ENCODE assay signal across 14 cellular contexts in genomic region chr1:69441496-69441895, GRCh38.
DNase-seq lines count a peak whose midpoint lies in the region; ATAC-seq and TF ChIP-seq lines count a peak whose summit lies in the region.
"Had no signal": no experiment of that assay in that cellular context is flagged by ENCODE, and none has a peak within 500 bp of the region (broad histone marks: within the 10 kb centered on the region; RNA-seq: fewer than 3 reads in every experiment).

No MANE protein-coding gene starts in this region.

- POLR2A ChIA-PET in MCF 10A (lab: Yijun Ruan, JAX), result no interaction called here
- POLR2A ChIA-PET in CD8-positive, alpha-beta memory T cell (lab: Charles Lee), result no interaction called here

- no peaks in the 10 kb centered on the region for H3K27me3 ChIP-seq in mammary epithelial cell (ENCODE audit: insufficient read depth, low read length)
- no peaks in the 10 kb centered on the region for H3K27me3 ChIP-seq in CD8-positive, alpha-beta memory T cell (ENCODE audit: insufficient read depth, low read length, poor library complexity, severe bottlenecking)
- no peaks in the 10 kb centered on the region for H3K27me3 ChIP-seq in suprapubic skin
- H3K27me3 ChIP-seq: BLaER1 treated with 17β-estradiol and CSF1 and Interleukin-3, amounts not matched to agents 10 nM and 100 nM had no signal

- dilution Hi-C loops in mammary epithelial cell (cut with HindIII; ENCODE audit: low sequenced_read_pairs), result no loop called here

- H3K27me3 Mint-ChIP-seq in MCF 10A (ENCODE audit: insufficient read depth, unreplicated experiment), result no peaks in the 10 kb centered on the region
- no peaks in the 10 kb centered on the region for H3K27me3 Mint-ChIP-seq in nephron (ENCODE audit: low read depth)
- no peaks in the 10 kb centered on the region for H3K27me3 Mint-ChIP-seq in CD8-positive, alpha-beta memory T cell
- H3K27me3 Mint-ChIP-seq: CD4-positive, CD25-positive, alpha-beta regulatory T cell had no signal

- H3K9ac ChIP-seq in mammary epithelial cell (ENCODE audit: insufficient read depth, low read length), result no peak overlapping the region
- H3K9ac ChIP-seq: BLaER1 treated with 17β-estradiol and CSF1 and Interleukin-3, amounts not matched to agents 10 nM and 100 nM had no signal

- intact Hi-C loops in mammary epithelial cell (cut with micrococcal nuclease) (no loop called here), MCF 10A (cut with micrococcal nuclease) (no loop called here), sciatic nerve (cut with DNase I) (no loop called here)

- CTCF ChIA-PET in mammary epithelial cell (lab: Charles Lee; ENCODE audit: low non-redundant PET) (no interaction called here), MCF 10A (lab: Yijun Ruan, JAX) (no interaction called here)
- CTCF ChIA-PET in CD8-positive, alpha-beta memory T cell (lab: Charles Lee), result no interaction called here

- no peak overlapping the region for H3K27ac ChIP-seq in mammary epithelial cell (ENCODE audit: insufficient read depth, low read depth, low read length)
- no peak overlapping the region for H3K27ac ChIP-seq in CD8-positive, alpha-beta memory T cell (ENCODE audit: low read depth, low read length)
- H3K27ac ChIP-seq in suprapubic skin, result no peak overlapping the region
- H3K27ac ChIP-seq: BLaER1 treated with 17β-estradiol and CSF1 and Interleukin-3, amounts not matched to agents 10 nM and 100 nM had no signal

- no TSS peak for BruUV-seq in mammary epithelial cell (replicated peaks; lab: Mats Ljungman, UMichigan)
- no TSS peak for BruUV-seq in MCF 10A (replicated peaks; lab: Mats Ljungman, UMichigan)

- H3K9me3 Mint-ChIP-seq in MCF 10A (ENCODE audit: unreplicated experiment) (peaks cover 8% of the 10 kb centered on the region), nephron (peaks cover 4% of the 10 kb centered on the region)
- peaks cover 1 to 47% (median 11%) of the 10 kb centered on the region in 5 donors for H3K9me3 Mint-ChIP-seq in CD8-positive, alpha-beta memory T cell

- H3K9me3 ChIP-seq in mammary epithelial cell (replicated peaks; ENCODE audit: insufficient read depth, low read length) (no peaks in the 10 kb centered on the region), suprapubic skin (no peaks in the 10 kb centered on the region)
- no peaks in the 10 kb centered on the region for H3K9me3 ChIP-seq in CD8-positive, alpha-beta memory T cell (ENCODE audit: low read length)
- H3K9me3 ChIP-seq: BLaER1 treated with 17β-estradiol and CSF1 and Interleukin-3, amounts not matched to agents 10 nM and 100 nM had no signal

- H3K4me1 Mint-ChIP-seq in MCF 10A (ENCODE audit: insufficient read depth, unreplicated experiment), result no peaks in the 10 kb centered on the region
- H3K4me1 Mint-ChIP-seq in nephron, result peaks cover 8% of the 10 kb centered on the region
- no peaks in the 10 kb centered on the region for H3K4me1 Mint-ChIP-seq in CD8-positive, alpha-beta memory T cell
- H3K4me1 Mint-ChIP-seq: CD4-positive, CD25-positive, alpha-beta regulatory T cell had no signal

- H2AFZ ChIP-seq in mammary epithelial cell (ENCODE audit: low read depth, low read length), result no peak overlapping the region

- H3K27ac Mint-ChIP-seq in MCF 10A (ENCODE audit: low read depth, unreplicated experiment) (no peak overlapping the region), nephron (peak overlapping the region in 1 of 3 experiments; percentile 8)
- no peak overlapping the region for H3K27ac Mint-ChIP-seq in CD8-positive, alpha-beta memory T cell
- H3K27ac Mint-ChIP-seq: CD4-positive, CD25-positive, alpha-beta regulatory T cell; HFFc6 had no signal

- no peak for TF ChIP-seq EP300 in suprapubic skin (IDR thresholded peaks at IDR 0.05)

- no peaks in the 10 kb centered on the region for H3K36me3 Mint-ChIP-seq in MCF 10A (ENCODE audit: insufficient read depth, unreplicated experiment)
- peaks cover 14% of the 10 kb centered on the region for H3K36me3 Mint-ChIP-seq in nephron (ENCODE audit: low read depth)
- H3K36me3 Mint-ChIP-seq in CD8-positive, alpha-beta memory T cell, result no peaks in the 10 kb centered on the region
- H3K36me3 Mint-ChIP-seq: CD4-positive, CD25-positive, alpha-beta regulatory T cell had no signal

- no peaks in the 10 kb centered on the region for H3K79me2 ChIP-seq in mammary epithelial cell (ENCODE audit: insufficient read depth, low read length)

- H3K4me3 ChIP-seq in mammary epithelial cell (replicated peaks in 1 of 3; ENCODE audit: insufficient read depth in 1 of 3, low read depth in 2 of 3, low read length in 3 of 3) (no peak overlapping the region), fibroblast of pulmonary artery (replicated peaks; ENCODE audit: low read depth, low read length) (no peak overlapping the region), suprapubic skin (no peak overlapping the region)
- H3K4me3 ChIP-seq in CD8-positive, alpha-beta memory T cell (ENCODE audit: low read length), result no peak overlapping the region
- H3K4me3 ChIP-seq: BLaER1 treated with 17β-estradiol and CSF1 and Interleukin-3, amounts not matched to agents 10 nM and 100 nM had no signal

- H3K4me3 Mint-ChIP-seq in MCF 10A (ENCODE audit: unreplicated experiment) (no peak overlapping the region), nephron (peak overlapping the region in 2 of 3 experiments; percentile 6 to 37)
- no peak overlapping the region for H3K4me3 Mint-ChIP-seq in CD8-positive, alpha-beta memory T cell
- H3K4me3 Mint-ChIP-seq: CD4-positive, CD25-positive, alpha-beta regulatory T cell; HFFc6 had no signal

- no peak overlapping the region for H3K4me2 ChIP-seq in mammary epithelial cell (ENCODE audit: insufficient read depth, low read depth, low read length)
- H3K4me2 ChIP-seq: BLaER1 treated with 17β-estradiol and CSF1 and Interleukin-3, amounts not matched to agents 10 nM and 100 nM had no signal

- H3K4me1 ChIP-seq in mammary epithelial cell (ENCODE audit: insufficient read depth, low read length), result no peaks in the 10 kb centered on the region
- H3K4me1 ChIP-seq in CD8-positive, alpha-beta memory T cell (ENCODE audit: insufficient read depth, low read length), result no peaks in the 10 kb centered on the region
- H3K4me1 ChIP-seq in suprapubic skin, result no peaks in the 10 kb centered on the region
- H3K4me1 ChIP-seq: BLaER1 treated with 17β-estradiol and CSF1 and Interleukin-3, amounts not matched to agents 10 nM and 100 nM had no signal

- no peaks in the 10 kb centered on the region for H3K36me3 ChIP-seq in mammary epithelial cell (ENCODE audit: insufficient read depth, low read length)
- H3K36me3 ChIP-seq in CD8-positive, alpha-beta memory T cell (ENCODE audit: insufficient read depth, low read length), result no peaks in the 10 kb centered on the region
- H3K36me3 ChIP-seq in suprapubic skin, result no peaks in the 10 kb centered on the region
- H3K36me3 ChIP-seq: BLaER1 treated with 17β-estradiol and CSF1 and Interleukin-3, amounts not matched to agents 10 nM and 100 nM had no signal

- TF ChIP-seq POLR2A in suprapubic skin (IDR thresholded peaks at IDR 0.05), result no peak

- H4K20me1 ChIP-seq in mammary epithelial cell (ENCODE audit: insufficient read depth, low read length), result no peaks in the 10 kb centered on the region
- H4K20me1 ChIP-seq: BLaER1 treated with 17β-estradiol and CSF1 and Interleukin-3, amounts not matched to agents 10 nM and 100 nM had no signal

- DNase-seq in mammary epithelial cell (peak; percentile 45), MCF 10A (ENCODE audit: unreplicated experiment) (no peak), fibroblast of pulmonary artery (ENCODE audit: low read depth) (peak; percentile 4), sciatic nerve (ENCODE audit: low spot score) (no peak), suprapubic skin (ENCODE audit: low spot score in 2 of 2) (no peak)
- DNase-seq in CD8-positive, alpha-beta memory T cell, result no peak
- DNase-seq: ACHN; Calu3; CD4-positive, CD25-positive, alpha-beta regulatory T cell; DMS 273 treated with DMSO at 0.1 percent for 48 hours; HCEC 1CT; HFFc6 had no signal

- in situ Hi-C loops in mammary epithelial cell (cut with MboI; ENCODE audit: low sequenced_read_pairs in 2 of 2), result no loop called here

- TF ChIP-seq CTCF in mammary epithelial cell (conservative IDR thresholded peaks at IDR 0.05 in 1 of 2, IDR thresholded peaks at IDR 0.05 in 1 of 2; ENCODE audit: extremely low read depth in 1 of 2, insufficient read depth in 1 of 2, low read depth in 1 of 2, low read length in 2 of 2) (no peak), MCF 10A (IDR thresholded peaks at IDR 0.05; ENCODE audit: unreplicated experiment) (no peak), fibroblast of pulmonary artery (IDR thresholded peaks at IDR 0.05; ENCODE audit: low read length, missing control alignments) (no peak), nephron (IDR thresholded peaks at IDR 0.05; ENCODE audit: unreplicated experiment in 3 of 3) (no peak), suprapubic skin (IDR thresholded peaks at IDR 0.05) (no peak)

- ATAC-seq in sciatic nerve, result no peak

Comparison
In these comparisons a context has a peak if more than half of its experiments do, and no peak if none do; other contexts are left out.
1. DNase-seq: peak in mammary epithelial cell (single experiment) and fibroblast of pulmonary artery (single experiment); none in MCF 10A (single experiment), CD8-positive, alpha-beta memory T cell (0 of 5), sciatic nerve (single experiment) and suprapubic skin (0 of 2).
2. H3K4me3 Mint-ChIP-seq: peak in nephron (2 of 3); none in MCF 10A (single experiment) and CD8-positive, alpha-beta memory T cell (0 of 7).